9 cellular contexts compared by ENCODE assay signal in the genomic region with DNA sequence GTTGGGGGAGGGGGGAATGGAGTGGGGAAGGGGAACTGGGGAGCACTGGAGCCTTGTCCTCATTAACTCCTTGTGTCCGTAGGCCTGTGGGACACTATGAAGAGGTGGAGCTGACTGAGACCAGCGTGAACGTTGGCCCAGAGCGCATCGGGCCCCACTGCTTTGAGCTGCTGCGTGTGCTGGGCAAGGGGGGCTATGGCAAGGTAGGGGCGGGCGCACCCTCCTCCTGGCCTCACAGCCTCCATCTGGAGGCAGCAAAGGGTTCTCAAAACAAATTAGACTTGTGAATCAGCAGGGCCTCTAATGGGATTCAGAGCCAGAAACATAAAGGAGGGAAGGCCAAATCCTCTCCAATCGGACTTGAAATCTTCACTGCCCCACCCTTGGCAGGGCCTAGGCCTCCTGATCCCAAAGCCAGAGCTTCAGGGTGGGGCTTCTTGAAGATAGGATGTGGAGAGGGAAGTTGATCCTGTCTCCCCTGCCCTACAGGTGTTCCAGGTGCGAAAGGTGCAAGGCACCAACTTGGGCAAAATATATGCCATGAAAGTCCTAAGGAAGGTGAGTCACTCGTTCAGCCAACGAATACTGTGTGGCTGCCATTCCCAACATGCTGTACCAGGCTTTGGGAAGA. TPM values are rescaled to one million over a fixed set of nuclear protein-coding genes. Genes with fewer than 3 reads are reported as not detected.
A peak's percentile ranks its signal among the peaks of the same experiment; 100 is the strongest.
DNase-seq lines count a peak whose midpoint lies in the region; ATAC-seq, FAIRE-seq and TF ChIP-seq lines count a peak whose summit lies in the region.
"Had no signal": no experiment of that assay in that cellular context is flagged by ENCODE, and none has a peak within 500 bp of the region (broad histone marks: within the 10 kb centered on the region; RNA-seq: fewer than 3 reads in every experiment).

No MANE protein-coding gene starts in this region.

- POLR2A ChIA-PET in HepG2 (lab: Yijun Ruan, JAX), result interaction anchor here (1.0 to 3.0 kb wide), 6 partner anchors 8 to 39 kb away, joined by 3 to 12 read pairs (median 5); a partner anchor contains a TSS

- 39% methylated on average over 7 of the region's 12 CpGs for WGBS in HepG2 (ENCODE audit: low lambda C conversion rate)
- 43 to 59% methylated on average over 6 to 12 of the region's 12 CpGs for WGBS in testis, 2 donors

- peaks cover 24% of the 10 kb centered on the region for H3K36me3 Mint-ChIP-seq in activated CD4-positive, alpha-beta T cell treated with anti-CD3 and anti-CD28 coated beads, Interleukin-2, amount 10 ng/mL, durations not matched to agents 24 days and 14 days (ENCODE audit: low read depth)

- TF ChIP-seq POLR2A in HepG2 (IDR thresholded peaks at IDR 0.05; ENCODE audit: insufficient read depth in 1 of 2, low read depth in 2 of 2, low read length in 2 of 2) (no peak), testis (IDR thresholded peaks at IDR 0.05) (no peak)

- H3K27ac Mint-ChIP-seq in activated CD4-positive, alpha-beta T cell treated with anti-CD3 and anti-CD28 coated beads, Interleukin-2, amount 10 ng/mL, durations not matched to agents 24 days and 14 days, result peak overlapping the region; percentile 97

- CTCF ChIA-PET in HepG2 (lab: Yijun Ruan, JAX; ENCODE audit: low intra/inter-chr PET ratio, low total read pairs), result no interaction called here

- H3K4me1 ChIP-seq in ascending aorta (peaks cover 6 to 16% of the 10 kb centered on the region in 2 donors), HepG2 (ENCODE audit: insufficient read depth, low read length) (peaks cover 32% of the 10 kb centered on the region), testis (peaks cover 13% of the 10 kb centered on the region)

- no peak for DNase-seq in activated CD4-positive, alpha-beta T cell treated with anti-CD3 and anti-CD28 coated beads, Interleukin-2, amount 10 ng/mL, durations not matched to agents 24 days and 14 days
- DNase-seq in activated CD4-positive, alpha-beta T cell treated with anti-CD3 and anti-CD28 coated beads, Interleukin-2, amount 50 U/mL, for 48 hours, result no peak
- no peak for DNase-seq in ascending aorta (ENCODE audit: low spot score in 2 of 2)
- no peak for DNase-seq in HepG2 (ENCODE audit: low spot score)
- no peak for DNase-seq in testis
- DNase-seq in urothelium cell line (ENCODE audit: low spot score), result no peak
- no peak for DNase-seq in stimulated activated CD4-positive, alpha-beta T cell treated with anti-CD3 and anti-CD28 coated beads, Interleukin-4, amount 100 ng/mL, for 1 hour
- DNase-seq: NCI-H1092 had no signal

- H3K27me3 ChIP-seq in ascending aorta, result no peaks in the 10 kb centered on the region
- H3K27me3 ChIP-seq in HepG2 (ENCODE audit: control insufficient read depth in 1 of 2, insufficient read depth in 2 of 2, low read length in 2 of 2), result no peaks in the 10 kb centered on the region; a peak in 1 of 5 replicates
- no peaks in the 10 kb centered on the region for H3K27me3 ChIP-seq in testis

- peak overlapping the region; percentile 90 for H3K4me2 ChIP-seq in HepG2 (ENCODE audit: low read depth, low read length)

- peak; percentile 9; the same call in 2 of the 3 replicates for ATAC-seq in HepG2
- no peak for ATAC-seq in HG03159 (IDR thresholded peaks at IDR 0.05; ENCODE audit: unreplicated experiment)

- H3K27me3 Mint-ChIP-seq in activated CD4-positive, alpha-beta T cell treated with anti-CD3 and anti-CD28 coated beads, Interleukin-2, amount 10 ng/mL, durations not matched to agents 24 days and 14 days, result no peaks in the 10 kb centered on the region

- FAIRE-seq in HepG2 (lab: Jason Lieb, UNC), result no peak
- no peak for FAIRE-seq in urothelium cell line (lab: Jason Lieb, UNC)

- in situ Hi-C loops in HepG2 (cut with HindIII; ENCODE audit: extremely low pct_ligation_motif_present, low pct_unique_long_range_greater_than_20kb), result loop anchor here (5.0 kb wide), 1 partner anchor 33 kb away; no protein-coding TSS in a partner anchor

- H3K9me3 Mint-ChIP-seq in activated CD4-positive, alpha-beta T cell treated with anti-CD3 and anti-CD28 coated beads, Interleukin-2, amount 10 ng/mL, durations not matched to agents 24 days and 14 days, result no peaks in the 10 kb centered on the region

- peaks cover 30% of the 10 kb centered on the region for H3K4me1 Mint-ChIP-seq in activated CD4-positive, alpha-beta T cell treated with anti-CD3 and anti-CD28 coated beads, Interleukin-2, amount 10 ng/mL, durations not matched to agents 24 days and 14 days

- H3K4me3 ChIP-seq in ascending aorta (peak overlapping the region; percentile 75 to 94), HepG2 (replicated peaks in 1 of 3; ENCODE audit: insufficient read depth in 1 of 3, low read depth in 2 of 3, low read length in 3 of 3) (peak overlapping the region; percentile 84 to 98 (median 90)), testis (peak overlapping the region; percentile 78 to 90)

- no peak overlapping the region for H2AFZ ChIP-seq in HepG2 (ENCODE audit: low read length)

- no peaks in the 10 kb centered on the region for H4K20me1 ChIP-seq in HepG2 (ENCODE audit: insufficient read depth, low read length)

- TF ChIP-seq CTCF in ascending aorta (IDR thresholded peaks at IDR 0.05) (no peak), HepG2 (CRISPR knock-in tag; IDR thresholded peaks at IDR 0.05) (no peak), testis (IDR thresholded peaks at IDR 0.05) (no peak)

- intact Hi-C loops in activated CD4-positive, alpha-beta T cell treated with anti-CD3 and anti-CD28 coated beads, Interleukin-2, amount 10 ng/mL, durations not matched to agents 24 days and 14 days (cut with micrococcal nuclease), result loop anchor here (2.0 to 10.0 kb wide), 2 partner anchors 76 to 176 kb away; a partner anchor contains a TSS
- intact Hi-C loops in ascending aorta (cut with DNase I) (loop anchor here (2.0 to 5.0 kb wide), 2 partner anchors 37 to 78 kb away; a partner anchor contains a TSS), HepG2 (cut with micrococcal nuclease; ENCODE audit: unreplicated experiment) (loop anchor here (2.0 kb wide), 1 partner anchor 14 kb away; a partner anchor contains a TSS), testis (cut with DNase I; ENCODE audit: low total_unique reads) (no loop called here)

- no peak for TF ChIP-seq RAD21 in HepG2 (CRISPR knock-in tag; IDR thresholded peaks at IDR 0.05)

- no peak for TF ChIP-seq EP300 in HepG2 (IDR thresholded peaks at IDR 0.05; ENCODE audit: low read depth in 2 of 2, low read length in 2 of 2)
- no peak for TF ChIP-seq EP300 in HepG2 (CRISPR knock-in tag; IDR thresholded peaks at IDR 0.05; ENCODE audit: borderline replicate concordance)

- BruUV-seq in HepG2 (replicated peaks; lab: Mats Ljungman, UMichigan), result TSS peak; percentile 63

- H3K36me3 ChIP-seq in ascending aorta, result peaks cover 28 to 38% of the 10 kb centered on the region in 2 donors
- H3K36me3 ChIP-seq in HepG2 (replicated peaks in 1 of 2; ENCODE audit: control insufficient read depth in 1 of 2, insufficient read depth in 2 of 2, low read length in 2 of 2), result peaks cover 15 to 22% of the 10 kb centered on the region in 2 experiments; a peak in 4 of 5 replicates
- no peaks in the 10 kb centered on the region for H3K36me3 ChIP-seq in testis (ENCODE audit: low read depth, missing control alignments)

- H3K9ac ChIP-seq in HepG2 (ENCODE audit: insufficient read depth, low read depth, low read length), result peak overlapping the region; percentile 97

- H3K9me3 ChIP-seq in ascending aorta (no peaks in the 10 kb centered on the region), HepG2 (ENCODE audit: low read length) (no peaks in the 10 kb centered on the region), testis (no peaks in the 10 kb centered on the region)

- H3K27ac ChIP-seq in ascending aorta, result peak overlapping the region; percentile 86 to 91
- H3K27ac ChIP-seq in HepG2 (ENCODE audit: extremely low read length, insufficient read depth, low read length), result peak overlapping the region; percentile 71
- H3K27ac ChIP-seq in testis, result peak overlapping the region; percentile 57 to 88

- peaks cover 13% of the 10 kb centered on the region for H3K79me2 ChIP-seq in HepG2 (ENCODE audit: insufficient read depth, low read length)

- peak overlapping the region; percentile 98 for H3K4me3 Mint-ChIP-seq in activated CD4-positive, alpha-beta T cell treated with anti-CD3 and anti-CD28 coated beads, Interleukin-2, amount 10 ng/mL, durations not matched to agents 24 days and 14 days

RNA-seq across cellular contexts. Expression of a gene that starts 0.9 kb away (rescaled TPM):
- 79.3 and 83.1 TPM in 2 replicates for total RNA-seq in activated CD4-positive, alpha-beta T cell treated with anti-CD3 and anti-CD28 coated beads, Interleukin-2, amount 10 ng/mL, durations not matched to agents 24 days and 14 days
- total RNA-seq in ascending aorta, result 72.3 TPM
- 35.3 and 54.8 TPM in 2 replicates for total RNA-seq in HepG2 (2016; rRNA removed; fragmentation: Illumina TruSeq; extraction: Trizol)
- total RNA-seq in HepG2 (2016; cell fraction: cytosol; rRNA removed; fragmentation: Illumina TruSeq; extraction: Trizol; ENCODE audit: low read depth), result 168 and 174 TPM in 2 replicates
- total RNA-seq in HepG2 (2016; cell fraction: insoluble cytoplasmic fraction; rRNA removed; fragmentation: Illumina TruSeq; extraction: Trizol), result 32.3 and 55.5 TPM in 2 replicates
- 208 and 210 TPM in 2 replicates for total RNA-seq in HepG2 (2016; cell fraction: membrane; rRNA removed; fragmentation: Illumina TruSeq; extraction: Trizol)
- 30.9 and 37.1 TPM in 2 replicates for total RNA-seq in HepG2 (2016; cell fraction: nucleus; rRNA removed; fragmentation: Illumina TruSeq; extraction: Trizol)
- 52.9 and 59.2 TPM in 2 replicates for polyA plus RNA-seq in HepG2 (2011; rRNA removed)
- 53.5 and 73.0 TPM in 2 replicates for polyA plus RNA-seq in HepG2 (2011; cell fraction: cytosol; rRNA removed)
- 93.3 and 107 TPM in 2 replicates for polyA plus RNA-seq in HepG2 (2011; cell fraction: nucleus; rRNA removed)
- polyA plus RNA-seq in HepG2 (2012), result 29.0 and 33.0 TPM in 2 replicates
- polyA plus RNA-seq in HepG2 (2016; cell fraction: cytosol; fragmentation: Illumina TruSeq; extraction: Trizol; ENCODE audit: low read depth), result 249 TPM in 2 replicates
- 40.0 and 51.3 TPM in 2 replicates for polyA plus RNA-seq in HepG2 (2016; cell fraction: insoluble cytoplasmic fraction; fragmentation: Illumina TruSeq; extraction: Trizol; ENCODE audit: low read depth)
- polyA plus RNA-seq in HepG2 (2016; cell fraction: membrane; fragmentation: Illumina TruSeq; extraction: Trizol; ENCODE audit: low read depth), result 229 and 244 TPM in 2 replicates
- 58.6 and 65.2 TPM in 2 replicates for polyA plus RNA-seq in HepG2 (2016; cell fraction: nucleus; fragmentation: Illumina TruSeq; extraction: Trizol; ENCODE audit: insufficient read depth, low read depth)
- 70.8 and 120 TPM in 2 replicates for polyA minus RNA-seq in HepG2 (2011; rRNA and poly(A)+ RNA removed; ENCODE audit: low replicate concordance)
- 23.5 and 24.7 TPM in 2 replicates for polyA minus RNA-seq in HepG2 (2011; cell fraction: cytosol; rRNA and poly(A)+ RNA removed)
- 27.9 and 33.3 TPM in 2 replicates for polyA minus RNA-seq in HepG2 (2011; cell fraction: nucleus; rRNA and poly(A)+ RNA removed)
- 10 to 100 TPM; 46.5 to 47.4 TPM for total RNA-seq in testis
- polyA plus RNA-seq in testis (ENCODE audit: insufficient read depth, low read depth, low replicate concordance), result 30.1 TPM

RNA-seq across cellular contexts. Expression of a gene that starts 8.3 kb away (rescaled TPM):
- total RNA-seq in activated CD4-positive, alpha-beta T cell treated with anti-CD3 and anti-CD28 coated beads, Interleukin-2, amount 10 ng/mL, durations not matched to agents 24 days and 14 days, result 85.1 and 90.3 TPM in 2 replicates
- 26.6 TPM for total RNA-seq in ascending aorta
- 0.46 and 0.60 TPM in 2 replicates for total RNA-seq in HepG2 (2016; rRNA removed; fragmentation: Illumina TruSeq; extraction: Trizol)
- total RNA-seq in HepG2 (2016; cell fraction: cytosol; rRNA removed; fragmentation: Illumina TruSeq; extraction: Trizol; ENCODE audit: low read depth), result not detected in 2 replicates
- 0.19 and 0.25 TPM in 2 replicates for total RNA-seq in HepG2 (2016; cell fraction: insoluble cytoplasmic fraction; rRNA removed; fragmentation: Illumina TruSeq; extraction: Trizol)
- total RNA-seq in HepG2 (2016; cell fraction: membrane; rRNA removed; fragmentation: Illumina TruSeq; extraction: Trizol), result not detected in 2 replicates
- total RNA-seq in HepG2 (2016; cell fraction: nucleus; rRNA removed; fragmentation: Illumina TruSeq; extraction: Trizol), result 0.40 and 0.53 TPM in 2 replicates
- polyA plus RNA-seq in HepG2 (2011; rRNA removed), result 0.56 and 0.70 TPM in 2 replicates
- polyA plus RNA-seq in HepG2 (2011; cell fraction: cytosol; rRNA removed), result 0.08 and 0.63 TPM in 2 replicates
- 12.4 and 18.9 TPM in 2 replicates for polyA plus RNA-seq in HepG2 (2011; cell fraction: nucleus; rRNA removed)
- 0.19 TPM in 1 of 2 replicates, not detected in the other for polyA plus RNA-seq in HepG2 (2012)
- 0.18 TPM in 1 of 2 replicates, not detected in the other for polyA plus RNA-seq in HepG2 (2016; cell fraction: cytosol; fragmentation: Illumina TruSeq; extraction: Trizol; ENCODE audit: low read depth)
- polyA plus RNA-seq in HepG2 (2016; cell fraction: insoluble cytoplasmic fraction; fragmentation: Illumina TruSeq; extraction: Trizol; ENCODE audit: low read depth), result 0.21 and 0.26 TPM in 2 replicates
- polyA plus RNA-seq in HepG2 (2016; cell fraction: membrane; fragmentation: Illumina TruSeq; extraction: Trizol; ENCODE audit: low read depth), result 0.16 TPM in 1 of 2 replicates, not detected in the other
- 1.9 and 2.3 TPM in 2 replicates for polyA plus RNA-seq in HepG2 (2016; cell fraction: nucleus; fragmentation: Illumina TruSeq; extraction: Trizol; ENCODE audit: insufficient read depth, low read depth)
- 0.58 and 1.1 TPM in 2 replicates for polyA minus RNA-seq in HepG2 (2011; rRNA and poly(A)+ RNA removed; ENCODE audit: low replicate concordance)
- polyA minus RNA-seq in HepG2 (2011; cell fraction: cytosol; rRNA and poly(A)+ RNA removed), result not detected in 2 replicates
- 0.90 and 0.99 TPM in 2 replicates for polyA minus RNA-seq in HepG2 (2011; cell fraction: nucleus; rRNA and poly(A)+ RNA removed)
- total RNA-seq in testis, result 1 to 10 TPM; 3.1 to 5.2 TPM
- 5.6 TPM for polyA plus RNA-seq in testis (ENCODE audit: insufficient read depth, low read depth, low replicate concordance)

RNA-seq across cellular contexts. Expression of a gene that starts 13.7 kb away (rescaled TPM):
- 0.77 and 0.83 TPM in 2 replicates for total RNA-seq in activated CD4-positive, alpha-beta T cell treated with anti-CD3 and anti-CD28 coated beads, Interleukin-2, amount 10 ng/mL, durations not matched to agents 24 days and 14 days
- total RNA-seq in ascending aorta (6.0 TPM), HepG2 (2016; rRNA removed; fragmentation: Illumina TruSeq; extraction: Trizol) (not detected in 2 replicates), testis (1 to 10 TPM in 1 of 2 donors, under 1 TPM in 1; 0.74 to 1.3 TPM)
- total RNA-seq in HepG2 (2016; cell fraction: cytosol; rRNA removed; fragmentation: Illumina TruSeq; extraction: Trizol; ENCODE audit: low read depth), result not detected in 2 replicates
- total RNA-seq in HepG2 (2016; cell fraction: insoluble cytoplasmic fraction; rRNA removed; fragmentation: Illumina TruSeq; extraction: Trizol), result not detected in 2 replicates
- total RNA-seq in HepG2 (2016; cell fraction: membrane; rRNA removed; fragmentation: Illumina TruSeq; extraction: Trizol), result not detected in 2 replicates
- total RNA-seq in HepG2 (2016; cell fraction: nucleus; rRNA removed; fragmentation: Illumina TruSeq; extraction: Trizol), result not detected in 2 replicates
- polyA plus RNA-seq in HepG2 (2011; rRNA removed) (0.01 TPM in 1 of 2 replicates, not detected in the other), testis (ENCODE audit: insufficient read depth, low read depth, low replicate concordance) (1.6 TPM)
- 0.01 TPM in 1 of 2 replicates, not detected in the other for polyA plus RNA-seq in HepG2 (2011; cell fraction: cytosol; rRNA removed)
- not detected in 2 replicates for polyA plus RNA-seq in HepG2 (2011; cell fraction: nucleus; rRNA removed)
- polyA plus RNA-seq in HepG2 (2012), result 0.04 TPM in 1 of 2 replicates, not detected in the other
- not detected in 2 replicates for polyA plus RNA-seq in HepG2 (2016; cell fraction: cytosol; fragmentation: Illumina TruSeq; extraction: Trizol; ENCODE audit: low read depth)
- polyA plus RNA-seq in HepG2 (2016; cell fraction: insoluble cytoplasmic fraction; fragmentation: Illumina TruSeq; extraction: Trizol; ENCODE audit: low read depth), result not detected in 2 replicates
- not detected in 2 replicates for polyA plus RNA-seq in HepG2 (2016; cell fraction: membrane; fragmentation: Illumina TruSeq; extraction: Trizol; ENCODE audit: low read depth)
- polyA plus RNA-seq in HepG2 (2016; cell fraction: nucleus; fragmentation: Illumina TruSeq; extraction: Trizol; ENCODE audit: insufficient read depth, low read depth), result not detected in 2 replicates
- polyA minus RNA-seq in HepG2 (2011; rRNA and poly(A)+ RNA removed; ENCODE audit: low replicate concordance), result 0.05 and 0.12 TPM in 2 replicates
- not detected in 2 replicates for polyA minus RNA-seq in HepG2 (2011; cell fraction: cytosol; rRNA and poly(A)+ RNA removed)
- not detected in 2 replicates for polyA minus RNA-seq in HepG2 (2011; cell fraction: nucleus; rRNA and poly(A)+ RNA removed)

RNA-seq across cellular contexts. Expression of a gene that starts 14.1 kb away (rescaled TPM):
- total RNA-seq in activated CD4-positive, alpha-beta T cell treated with anti-CD3 and anti-CD28 coated beads, Interleukin-2, amount 10 ng/mL, durations not matched to agents 24 days and 14 days, result 251 and 259 TPM in 2 replicates
- 93.4 TPM for total RNA-seq in ascending aorta
- total RNA-seq in HepG2 (2016; rRNA removed; fragmentation: Illumina TruSeq; extraction: Trizol), result 32.2 and 32.9 TPM in 2 replicates
- 9.3 and 11.4 TPM in 2 replicates for total RNA-seq in HepG2 (2016; cell fraction: cytosol; rRNA removed; fragmentation: Illumina TruSeq; extraction: Trizol; ENCODE audit: low read depth)
- total RNA-seq in HepG2 (2016; cell fraction: insoluble cytoplasmic fraction; rRNA removed; fragmentation: Illumina TruSeq; extraction: Trizol), result 29.5 and 35.9 TPM in 2 replicates
- total RNA-seq in HepG2 (2016; cell fraction: membrane; rRNA removed; fragmentation: Illumina TruSeq; extraction: Trizol), result 14.1 and 14.3 TPM in 2 replicates
- 26.1 and 28.4 TPM in 2 replicates for total RNA-seq in HepG2 (2016; cell fraction: nucleus; rRNA removed; fragmentation: Illumina TruSeq; extraction: Trizol)
- 33.8 and 48.8 TPM in 2 replicates for polyA plus RNA-seq in HepG2 (2011; rRNA removed)
- polyA plus RNA-seq in HepG2 (2011; cell fraction: cytosol; rRNA removed), result 33.9 and 59.2 TPM in 2 replicates
- polyA plus RNA-seq in HepG2 (2011; cell fraction: nucleus; rRNA removed), result 96.0 and 115 TPM in 2 replicates
- 16.2 and 31.3 TPM in 2 replicates for polyA plus RNA-seq in HepG2 (2012)
- 11.3 TPM in 2 replicates for polyA plus RNA-seq in HepG2 (2016; cell fraction: cytosol; fragmentation: Illumina TruSeq; extraction: Trizol; ENCODE audit: low read depth)
- 45.3 and 48.2 TPM in 2 replicates for polyA plus RNA-seq in HepG2 (2016; cell fraction: insoluble cytoplasmic fraction; fragmentation: Illumina TruSeq; extraction: Trizol; ENCODE audit: low read depth)
- polyA plus RNA-seq in HepG2 (2016; cell fraction: membrane; fragmentation: Illumina TruSeq; extraction: Trizol; ENCODE audit: low read depth), result 12.1 and 13.6 TPM in 2 replicates
- 59.2 and 60.1 TPM in 2 replicates for polyA plus RNA-seq in HepG2 (2016; cell fraction: nucleus; fragmentation: Illumina TruSeq; extraction: Trizol; ENCODE audit: insufficient read depth, low read depth)
- polyA minus RNA-seq in HepG2 (2011; rRNA and poly(A)+ RNA removed; ENCODE audit: low replicate concordance), result 100 and 106 TPM in 2 replicates
- 27.3 and 29.6 TPM in 2 replicates for polyA minus RNA-seq in HepG2 (2011; cell fraction: cytosol; rRNA and poly(A)+ RNA removed)
- polyA minus RNA-seq in HepG2 (2011; cell fraction: nucleus; rRNA and poly(A)+ RNA removed), result 16.3 and 29.5 TPM in 2 replicates
- 10 to 100 TPM; 34.6 to 48.6 TPM for total RNA-seq in testis
- 34.3 TPM for polyA plus RNA-seq in testis (ENCODE audit: insufficient read depth, low read depth, low replicate concordance)

RNA-seq across cellular contexts. Expression of a gene that starts 23.4 kb away (rescaled TPM):
- not detected in 2 replicates for total RNA-seq in activated CD4-positive, alpha-beta T cell treated with anti-CD3 and anti-CD28 coated beads, Interleukin-2, amount 10 ng/mL, durations not matched to agents 24 days and 14 days
- not detected for total RNA-seq in ascending aorta
- not detected in 2 replicates for total RNA-seq in HepG2 (2016; rRNA removed; fragmentation: Illumina TruSeq; extraction: Trizol)
- total RNA-seq in HepG2 (2016; cell fraction: cytosol; rRNA removed; fragmentation: Illumina TruSeq; extraction: Trizol; ENCODE audit: low read depth), result not detected in 2 replicates
- not detected in 2 replicates for total RNA-seq in HepG2 (2016; cell fraction: insoluble cytoplasmic fraction; rRNA removed; fragmentation: Illumina TruSeq; extraction: Trizol)
- total RNA-seq in HepG2 (2016; cell fraction: membrane; rRNA removed; fragmentation: Illumina TruSeq; extraction: Trizol), result not detected in 2 replicates
- not detected in 2 replicates for total RNA-seq in HepG2 (2016; cell fraction: nucleus; rRNA removed; fragmentation: Illumina TruSeq; extraction: Trizol)
- polyA plus RNA-seq in HepG2 (2011; rRNA removed), result not detected in 2 replicates
- polyA plus RNA-seq in HepG2 (2011; cell fraction: cytosol; rRNA removed), result not detected in 2 replicates
- not detected in 2 replicates for polyA plus RNA-seq in HepG2 (2011; cell fraction: nucleus; rRNA removed)
- polyA plus RNA-seq in HepG2 (2012), result not detected in 2 replicates
- polyA plus RNA-seq in HepG2 (2016; cell fraction: cytosol; fragmentation: Illumina TruSeq; extraction: Trizol; ENCODE audit: low read depth), result not detected in 2 replicates
- not detected in 2 replicates for polyA plus RNA-seq in HepG2 (2016; cell fraction: insoluble cytoplasmic fraction; fragmentation: Illumina TruSeq; extraction: Trizol; ENCODE audit: low read depth)
- not detected in 2 replicates for polyA plus RNA-seq in HepG2 (2016; cell fraction: membrane; fragmentation: Illumina TruSeq; extraction: Trizol; ENCODE audit: low read depth)
- not detected in 2 replicates for polyA plus RNA-seq in HepG2 (2016; cell fraction: nucleus; fragmentation: Illumina TruSeq; extraction: Trizol; ENCODE audit: insufficient read depth, low read depth)
- polyA minus RNA-seq in HepG2 (2011; rRNA and poly(A)+ RNA removed; ENCODE audit: low replicate concordance), result not detected in 2 replicates
- polyA minus RNA-seq in HepG2 (2011; cell fraction: cytosol; rRNA and poly(A)+ RNA removed), result not detected in 2 replicates
- polyA minus RNA-seq in HepG2 (2011; cell fraction: nucleus; rRNA and poly(A)+ RNA removed), result not detected in 2 replicates
- not detected for total RNA-seq in testis
- polyA plus RNA-seq in testis (ENCODE audit: insufficient read depth, low read depth, low replicate concordance), result not detected
